18 cellular contexts compared by ENCODE assay signal in genomic region chr11:35927067-35927466, GRCh38. TPM values are rescaled to one million over a fixed set of nuclear protein-coding genes. Genes with fewer than 3 reads are reported as not detected.
A peak's percentile ranks its signal among the peaks of the same experiment; 100 is the strongest.
DNase-seq lines count a peak whose midpoint lies in the region; ATAC-seq and TF ChIP-seq lines count a peak whose summit lies in the region.
"Had no signal": no experiment of that assay in that cellular context is flagged by ENCODE, and none has a peak within 500 bp of the region (broad histone marks: within the 10 kb centered on the region; RNA-seq: fewer than 3 reads in every experiment).

No MANE protein-coding gene starts in this region.

- WGBS in neuronal stem cell (ENCODE audit: extremely low coverage in 2 of 2, insufficient read length in 2 of 2, insufficient replicate concordance in 1 of 2), 2 donors = no CpG with 5 or more reads among the region's 11 CpGs

- no peak overlapping the region for H2BK120ac ChIP-seq in neuronal stem cell (ENCODE audit: low read depth, low read length)

- POLR2A ChIA-PET in Caco-2 (lab: Charles Lee) = no interaction called here

- H3K9ac ChIP-seq in neuronal stem cell (ENCODE audit: low read depth, low read length, poor library complexity) = no peak overlapping the region

- H2BK12ac ChIP-seq in neuronal stem cell (ENCODE audit: low read length) = no peak overlapping the region

- H3K14ac ChIP-seq in neuronal stem cell (ENCODE audit: low read length) = no peak overlapping the region

- H3K4me3 ChIP-seq in neuronal stem cell (ENCODE audit: low read length in 2 of 2) = no peak overlapping the region
- no peak overlapping the region for H3K4me3 ChIP-seq in Caco-2 (ENCODE audit: low read depth, low read length)
- H3K4me3 ChIP-seq: gastroesophageal sphincter, left ventricle myocardium inferior, smooth muscle cell, thyroid gland had no signal

- no peaks in the 10 kb centered on the region for H3K36me3 Mint-ChIP-seq in Caco-2 (ENCODE audit: insufficient read depth, unreplicated experiment)

- no peak overlapping the region for H3K27ac Mint-ChIP-seq in Caco-2 (ENCODE audit: unreplicated experiment)
- H3K27ac Mint-ChIP-seq: T-helper 2 cell treated with Interferon-gamma antibody and Interleukin-4, amounts not matched to agents 5 μg/mL and 100 μg/mL, for 36 hours had no signal

- H3K9me3 Mint-ChIP-seq in Caco-2 (ENCODE audit: unreplicated experiment) = peaks cover 5% of the 10 kb centered on the region
- H3K9me3 Mint-ChIP-seq: T-helper 2 cell treated with Interferon-gamma antibody and Interleukin-4, amounts not matched to agents 5 μg/mL and 100 μg/mL, for 36 hours had no signal

- H3K27ac ChIP-seq in neuronal stem cell (replicated peaks; ENCODE audit: low read length) = no peak overlapping the region
- H3K27ac ChIP-seq: C4-2B, gastroesophageal sphincter, left ventricle myocardium inferior, thyroid gland had no signal

- H3K27me3 ChIP-seq in neuronal stem cell (ENCODE audit: control insufficient read depth in 3 of 3, insufficient read depth in 3 of 3, low read depth in 1 of 3, low read length in 3 of 3) (no peaks in the 10 kb centered on the region), Caco-2 (replicated peaks; ENCODE audit: control insufficient read depth, insufficient read depth, low read length) (no peaks in the 10 kb centered on the region)
- H3K27me3 ChIP-seq: thyroid gland had no signal

- no peaks in the 10 kb centered on the region for H3K9me3 ChIP-seq in neuronal stem cell (replicated peaks in 1 of 2; ENCODE audit: control insufficient read depth in 2 of 2, insufficient read depth in 1 of 2, low read depth in 1 of 2, low read length in 2 of 2)
- 0 out of 2 replicates have a peak, but pooled peaks cover under 1% of the 10 kb centered on the region for H3K9me3 ChIP-seq in Caco-2
- H3K9me3 ChIP-seq: thyroid gland had no signal

- no TSS peak for BruUV-seq in Caco-2 (replicated peaks; lab: Mats Ljungman, UMichigan)

- H3K4me2 ChIP-seq in neuronal stem cell (ENCODE audit: insufficient read depth, low read length, poor library complexity, severe bottlenecking) = no peak overlapping the region
- H3K4me2 ChIP-seq: smooth muscle cell had no signal

- no peak overlapping the region for H3K18ac ChIP-seq in neuronal stem cell (ENCODE audit: low read length)

- H3K4me1 ChIP-seq in neuronal stem cell (ENCODE audit: control insufficient read depth in 2 of 2, insufficient read depth in 1 of 2, low read depth in 1 of 2, low read length in 2 of 2) (peaks cover 5 to 18% of the 10 kb centered on the region in 2 donors), Caco-2 (0 out of 2 replicates have a peak, but pooled peaks cover 6% of the 10 kb centered on the region)
- H3K4me1 ChIP-seq: left ventricle myocardium inferior, thyroid gland had no signal

- no peak overlapping the region for H4K91ac ChIP-seq in neuronal stem cell (ENCODE audit: low read depth, low read length, poor library complexity)

- H2AK5ac ChIP-seq in neuronal stem cell (ENCODE audit: low read depth, low read length) = no peak overlapping the region

- no peak overlapping the region for H3K23ac ChIP-seq in neuronal stem cell (ENCODE audit: low read depth, low read length, poor library complexity)

- CTCF ChIA-PET in Caco-2 (lab: Charles Lee) = interaction anchor here (2.9 kb wide), 1 partner anchor 105 kb away, joined by 8 read pairs; no protein-coding TSS in a partner anchor

- peaks cover 5% of the 10 kb centered on the region for H3K4me1 Mint-ChIP-seq in Caco-2 (ENCODE audit: low read depth, unreplicated experiment)

- H3K27me3 Mint-ChIP-seq in Caco-2 (ENCODE audit: insufficient read depth, unreplicated experiment) = peaks cover 3% of the 10 kb centered on the region

- H3K79me1 ChIP-seq in neuronal stem cell (ENCODE audit: low read depth, low read length) = no peaks in the 10 kb centered on the region

- no peak overlapping the region for H4K8ac ChIP-seq in neuronal stem cell (ENCODE audit: low read depth, low read length)

- H3K36me3 ChIP-seq in neuronal stem cell (replicated peaks in 1 of 2; ENCODE audit: control insufficient read depth in 2 of 2, insufficient read depth in 2 of 2, low read length in 2 of 2) (no peaks in the 10 kb centered on the region), Caco-2 (ENCODE audit: control insufficient read depth, insufficient read depth, low read length) (no peaks in the 10 kb centered on the region)
- H3K36me3 ChIP-seq: gastroesophageal sphincter, left ventricle myocardium inferior, thyroid gland had no signal

- H2BK5ac ChIP-seq in neuronal stem cell (ENCODE audit: low read length) = no peak overlapping the region

- peak; percentile 69 for DNase-seq in NCI-H82 (lab: John Stamatoyannopoulos, UW)
- no peak for DNase-seq in NCI-H82 treated with DMSO at 0.1 percent for 48 hours (lab: John Stamatoyannopoulos, UW; ENCODE audit: unreplicated experiment)
- DNase-seq in cerebellar cortex (ENCODE audit: low spot score) = peak; percentile 62
- DNase-seq in neuronal stem cell (ENCODE audit: low spot score) = no peak
- DNase-seq in NCI-H2081 (lab: John Stamatoyannopoulos, UW) = no peak
- no peak for DNase-seq in mucosa of gallbladder (ENCODE audit: low spot score)
- no peak for DNase-seq in Caco-2
- DNase-seq: activated CD4-positive, alpha-beta T cell treated with anti-CD3 and anti-CD28 coated beads for 1 hour; activated effector memory CD4-positive, alpha-beta T cell treated with anti-CD3 and anti-CD28 coated beads, Interleukin-2, amount 50 U/mL, for 16 hours; amniotic stem cell; SHP77 treated with DMSO at 0.1 percent for 48 hours had no signal

- H3K4ac ChIP-seq in neuronal stem cell (ENCODE audit: low read length) = no peak overlapping the region

- H2BK15ac ChIP-seq in neuronal stem cell (ENCODE audit: low read length) = no peak overlapping the region

- TF ChIP-seq CTCF in Caco-2 (IDR thresholded peaks at IDR 0.05; ENCODE audit: insufficient read depth in 1 of 2, low read depth in 1 of 2, low read length in 1 of 2, severe bottlenecking in 1 of 2, unreplicated experiment in 1 of 2) = no peak

- H3K4me3 Mint-ChIP-seq in Caco-2 (ENCODE audit: unreplicated experiment) = no peak overlapping the region
- H3K4me3 Mint-ChIP-seq: T-helper 2 cell treated with Interferon-gamma antibody and Interleukin-4, amounts not matched to agents 5 μg/mL and 100 μg/mL, for 36 hours had no signal

- intact Hi-C loops in Caco-2 (cut with micrococcal nuclease; ENCODE audit: unreplicated experiment) = no loop called here

- ATAC-seq in GM18517 (IDR thresholded peaks at IDR 0.05; ENCODE audit: unreplicated experiment) = no peak

- H2AFZ ChIP-seq in neuronal stem cell (ENCODE audit: low read length) = peak overlapping the region; percentile 8

RNA-seq across cellular contexts. Expression of gene LDLRAD3, which starts 16.8 kb away (rescaled TPM):
- 53.5 TPM for polyA plus RNA-seq in neuronal stem cell (2013, experiment 1 of 2)
- polyA plus RNA-seq in neuronal stem cell (2013, experiment 2 of 2) = 54.7 TPM
- 5.0 TPM for total RNA-seq in mucosa of gallbladder
- 9.9 and 11.8 TPM in 2 replicates for total RNA-seq in Caco-2 (2022)

Comparison
In these comparisons a context has a peak if more than half of its experiments do, and no peak if none do; other contexts are left out.
1. DNase-seq: peak in NCI-H82 (single experiment) and cerebellar cortex (single experiment); none in NCI-H82 treated with DMSO at 0.1 percent for 48 hours (single experiment), neuronal stem cell (single experiment), NCI-H2081 (0 of 2), mucosa of gallbladder (single experiment) and Caco-2 (0 of 2).